20 cellular contexts compared by ENCODE assay signal in the genomic region with DNA sequence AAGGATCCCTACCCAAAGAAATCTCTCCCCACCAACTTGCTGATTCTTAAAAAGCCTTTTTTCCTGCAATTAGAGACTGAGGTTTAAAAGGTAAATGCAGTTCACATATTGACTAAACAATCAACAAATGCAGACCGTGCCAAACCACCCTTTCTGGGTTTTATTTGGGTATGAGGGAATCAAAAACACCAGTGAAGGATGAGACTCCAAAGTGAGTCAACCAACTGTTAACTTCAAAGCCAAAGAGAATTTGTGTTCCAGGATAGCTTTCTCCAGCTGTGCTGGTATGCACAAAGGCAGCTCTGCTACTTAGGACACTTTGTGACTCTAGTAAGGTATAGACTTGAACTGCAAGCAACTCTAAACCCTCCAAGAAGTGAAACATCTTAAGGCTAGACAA.
"Had no signal": no experiment of that assay in that cellular context is flagged by ENCODE, and none has a peak within 500 bp of the region (broad histone marks: within the 10 kb centered on the region; RNA-seq: fewer than 3 reads in every experiment).

No MANE protein-coding gene starts in this region.

- H3K4me3 ChIP-seq: esophagus squamous epithelium, hepatocyte, skin epidermis, testis, tibial nerve, upper lobe of right lung, vagina had no signal

- H3K27ac Mint-ChIP-seq: dendritic cell treated with granulocyte-macrophage colony-stimulating factor and Interleukin-4, amounts not matched to agents 40 ng/mL and 50 ng/mL, for 4 days; effector memory CD8-positive, alpha-beta T cell; naive thymus-derived CD4-positive, alpha-beta T cell; nephron progenitor cell; stimulated activated naive B cell treated with anti-CD40 and anti-IgM and Interleukin-4, amounts not matched to agents 10 μg/mL and 1 μg/mL and 100 μg/mL, for 72 hours had no signal

- H3K4me1 ChIP-seq: esophagus squamous epithelium, testis, tibial nerve, upper lobe of right lung, vagina had no signal

- DNase-seq: effector memory CD8-positive, alpha-beta T cell; esophagus squamous epithelium; foreskin melanocyte; head of caudate nucleus; left colon; naive thymus-derived CD4-positive, alpha-beta T cell; nephron progenitor cell; stimulated activated CD4-positive, alpha-beta T cell treated with anti-CD3 and anti-CD28 coated beads, Interleukin-2, amount 100 ng/mL, for 24 hours; stimulated activated CD4-positive, alpha-beta T cell treated with anti-CD3 and anti-CD28 coated beads, Interleukin-4, amount 100 ng/mL, for 4 hours; stimulated activated naive B cell treated with anti-CD40 and anti-IgM and Interleukin-4, amounts not matched to agents 10 μg/mL and 1 μg/mL and 100 μg/mL, for 72 hours; stimulated activated naive CD8-positive, alpha-beta T cell treated with anti-CD3 and anti-CD28 coated beads, Interleukin-15, amount 100 ng/mL, for 72 hours; testis; upper lobe of right lung had no signal

- H2AFZ ChIP-seq: hepatocyte had no signal

- H3K79me2 ChIP-seq: hepatocyte had no signal

- H3K27me3 Mint-ChIP-seq: dendritic cell treated with granulocyte-macrophage colony-stimulating factor and Interleukin-4, amounts not matched to agents 40 ng/mL and 50 ng/mL, for 4 days; stimulated activated naive B cell treated with anti-CD40 and anti-IgM and Interleukin-4, amounts not matched to agents 10 μg/mL and 1 μg/mL and 100 μg/mL, for 72 hours; stimulated activated naive CD8-positive, alpha-beta T cell treated with anti-CD3 and anti-CD28 coated beads, Interleukin-15, amount 100 ng/mL, for 72 hours had no signal

- ATAC-seq: effector memory CD8-positive, alpha-beta T cell; left colon; naive thymus-derived CD4-positive, alpha-beta T cell; sciatic nerve; stimulated activated naive B cell treated with anti-CD40 and anti-IgM and Interleukin-4, amounts not matched to agents 10 μg/mL and 1 μg/mL and 100 μg/mL, for 72 hours; stimulated activated naive CD8-positive, alpha-beta T cell treated with anti-CD3 and anti-CD28 coated beads, Interleukin-15, amount 100 ng/mL, for 72 hours; upper lobe of right lung had no signal

- H3K4me2 ChIP-seq: hepatocyte had no signal

- H3K4me3 Mint-ChIP-seq: dendritic cell treated with granulocyte-macrophage colony-stimulating factor and Interleukin-4, amounts not matched to agents 40 ng/mL and 50 ng/mL, for 4 days; effector memory CD8-positive, alpha-beta T cell; naive thymus-derived CD4-positive, alpha-beta T cell; nephron progenitor cell; stimulated activated naive B cell treated with anti-CD40 and anti-IgM and Interleukin-4, amounts not matched to agents 10 μg/mL and 1 μg/mL and 100 μg/mL, for 72 hours; stimulated activated naive CD8-positive, alpha-beta T cell treated with anti-CD3 and anti-CD28 coated beads, Interleukin-15, amount 100 ng/mL, for 72 hours had no signal

- H3K27ac ChIP-seq: esophagus squamous epithelium, hepatocyte, neutrophil, skin epidermis, testis, tibial nerve, upper lobe of right lung, vagina had no signal

- H3K9me3 ChIP-seq: esophagus squamous epithelium, neutrophil, testis, tibial nerve, upper lobe of right lung, vagina had no signal

- H3K36me3 ChIP-seq: esophagus squamous epithelium, neutrophil, tibial nerve, upper lobe of right lung, vagina had no signal

- H3K9me3 Mint-ChIP-seq: effector memory CD8-positive, alpha-beta T cell had no signal

- H3K27me3 ChIP-seq: esophagus squamous epithelium, hepatocyte, neutrophil, testis, tibial nerve, upper lobe of right lung, vagina had no signal

- H3K4me1 Mint-ChIP-seq: naive thymus-derived CD4-positive, alpha-beta T cell; stimulated activated naive B cell treated with anti-CD40 and anti-IgM and Interleukin-4, amounts not matched to agents 10 μg/mL and 1 μg/mL and 100 μg/mL, for 72 hours; stimulated activated naive CD8-positive, alpha-beta T cell treated with anti-CD3 and anti-CD28 coated beads, Interleukin-15, amount 100 ng/mL, for 72 hours had no signal
